Comparison of ENCODE assay signal across 8 cellular contexts in genomic region chr15:60477991-60478632, GRCh38. TPM values are rescaled to one million over a fixed set of nuclear protein-coding genes. Genes with fewer than 3 reads are reported as not detected.
DNase-seq lines count a peak whose midpoint lies in the region; ATAC-seq and TF ChIP-seq lines count a peak whose summit lies in the region.

No MANE protein-coding gene starts in this region.

- DNase-seq in A673 (ENCODE audit: low spot score) (no peak), GM12865 (ENCODE audit: low read depth) (peak; percentile 31), RWPE2 (ENCODE audit: low spot score) (no peak), lower lobe of right lung (no peak), transverse colon (no peak)
- no peak for DNase-seq in stimulated activated CD4-positive, alpha-beta T cell treated with anti-CD3 and anti-CD28 coated beads, Interleukin-4, amount 100 ng/mL, for 24 hours

- CTCF ChIA-PET in A673 (lab: Charles Lee) = interaction anchor here (0.6 kb wide), 1 partner anchor 86 kb away, joined by 6 read pairs; no protein-coding TSS in a partner anchor

- 0 to 3% methylated on average over 2 to 9 of the region's 9 CpGs for WGBS in transverse colon (ENCODE audit: low coverage in 1 of 2), 2 donors

- TF ChIP-seq EP300 in transverse colon (IDR thresholded peaks at IDR 0.05; ENCODE audit: low read depth) = no peak

- peaks cover 13% of the 10 kb centered on the region for H3K36me3 ChIP-seq in A673 (ENCODE audit: insufficient read depth, low read length, poor library complexity, severe bottlenecking)
- H3K36me3 ChIP-seq in RWPE2 (ENCODE audit: low read depth) = peaks cover 49% of the 10 kb centered on the region
- peaks cover 3 to 18% of the 10 kb centered on the region in 2 donors for H3K36me3 ChIP-seq in duodenal mucosa (ENCODE audit: control insufficient read depth in 1 of 2, insufficient read depth in 2 of 2, low read length in 2 of 2)
- peaks cover 20% of the 10 kb centered on the region for H3K36me3 ChIP-seq in lower lobe of right lung
- H3K36me3 ChIP-seq in transverse colon = peaks cover 0 to 6% (median 0%) of the 10 kb centered on the region in 4 donors

- H3K9me3 ChIP-seq in A673 (ENCODE audit: low read depth, low read length, poor library complexity, severe bottlenecking) (no peaks in the 10 kb centered on the region), RWPE2 (ENCODE audit: severe bottlenecking) (no peaks in the 10 kb centered on the region), duodenal mucosa (ENCODE audit: control insufficient read depth in 1 of 2, low read length in 2 of 2) (no peaks in the 10 kb centered on the region), lower lobe of right lung (no peaks in the 10 kb centered on the region), transverse colon (no peaks in the 10 kb centered on the region)

- H3K27me3 ChIP-seq in A673 (replicated peaks; ENCODE audit: insufficient read depth, low read depth, low read length, poor library complexity) (no peaks in the 10 kb centered on the region), RWPE2 (ENCODE audit: insufficient read depth, poor library complexity, severe bottlenecking) (no peaks in the 10 kb centered on the region), duodenal mucosa (ENCODE audit: control insufficient read depth in 1 of 2, insufficient read depth in 2 of 2, low read length in 2 of 2) (no peaks in the 10 kb centered on the region), lower lobe of right lung (ENCODE audit: low read depth) (no peaks in the 10 kb centered on the region), transverse colon (no peaks in the 10 kb centered on the region)

- H3K4me1 ChIP-seq in A673 (ENCODE audit: insufficient read depth, low read length, poor library complexity, severe bottlenecking) (peaks cover 18% of the 10 kb centered on the region), RWPE2 (ENCODE audit: insufficient read depth, poor library complexity, severe bottlenecking) (peaks cover 33% of the 10 kb centered on the region), duodenal mucosa (ENCODE audit: control insufficient read depth in 1 of 2, insufficient read depth in 2 of 2, low read length in 2 of 2) (peaks cover 25 to 33% of the 10 kb centered on the region in 2 donors), lower lobe of right lung (peaks cover 33% of the 10 kb centered on the region), transverse colon (peaks cover 7 to 40% (median 32%) of the 10 kb centered on the region in 4 donors)

- H3K27ac ChIP-seq in A673 (ENCODE audit: low read depth, low read length, poor library complexity, severe bottlenecking) = peak overlapping the region; percentile 89
- H3K27ac ChIP-seq in RWPE2 (ENCODE audit: poor library complexity, severe bottlenecking) = peak overlapping the region; percentile 72
- peak overlapping the region; percentile 78 for H3K27ac ChIP-seq in duodenal mucosa (ENCODE audit: low read depth, low read length)
- peak overlapping the region; percentile 94 for H3K27ac ChIP-seq in lower lobe of right lung
- peak overlapping the region; percentile 92 to 96 (median 94) for H3K27ac ChIP-seq in transverse colon

- TF ChIP-seq CTCF in A673 (conservative IDR thresholded peaks at IDR 0.05; ENCODE audit: low read depth, low read length) (no peak), GM12865 (IDR thresholded peaks at IDR 0.05; ENCODE audit: insufficient read depth, low read depth, low read length, missing control alignments) (no peak), RWPE2 (IDR thresholded peaks at IDR 0.05; ENCODE audit: poor library complexity, severe bottlenecking) (no peak), lower lobe of right lung (IDR thresholded peaks at IDR 0.05) (no peak), transverse colon (IDR thresholded peaks at IDR 0.05) (no peak)

- H3K4me3 ChIP-seq in A673 (ENCODE audit: low read depth, low read length, poor library complexity, severe bottlenecking) (peak overlapping the region; percentile 77), GM12865 (ENCODE audit: low read depth, low read length) (peak overlapping the region; percentile 92), RWPE2 (ENCODE audit: severe bottlenecking) (peak overlapping the region; percentile 74), duodenal mucosa (ENCODE audit: low read depth in 1 of 2, low read length in 2 of 2) (peak overlapping the region; percentile 82 to 97), lower lobe of right lung (peak overlapping the region; percentile 79), transverse colon (peak overlapping the region; percentile 70 to 87 (median 73))

- in situ Hi-C loops in transverse colon (cut with MboI; ENCODE audit: low pct_ligation_motif_present in 1 of 4, low pct_unique_long_range_greater_than_20kb in 1 of 4, low sequenced_read_pairs in 3 of 4) = no loop called here

- ATAC-seq in RWPE2 (ENCODE audit: low read depth) (peak; percentile 6; the same call in 2 of the 3 replicates), lower lobe of right lung (peak in 1 of 2 donors; percentile 39), GM18511 (IDR thresholded peaks at IDR 0.05; ENCODE audit: unreplicated experiment) (no peak)

- POLR2A ChIA-PET in A673 (lab: Charles Lee; ENCODE audit: low non-redundant PET) = no interaction called here

- TSS peak; percentile 46 for BruUV-seq in A673 (replicated peaks; lab: Mats Ljungman, UMichigan)

- TF ChIP-seq POLR2A in transverse colon (IDR thresholded peaks at IDR 0.05) = no peak

- intact Hi-C loops in A673 (cut with micrococcal nuclease; ENCODE audit: unreplicated experiment) = no loop called here
- intact Hi-C loops in lower lobe of right lung (cut with DNase I) = no loop called here
- intact Hi-C loops in transverse colon (cut with DNase I; ENCODE audit: low total_unique reads) = no loop called here

- peak overlapping the region; percentile 91 to 98 for H3K9ac ChIP-seq in duodenal mucosa (ENCODE audit: low read depth in 1 of 2, low read length in 2 of 2)

RNA-seq across cellular contexts. Expression of gene ICE2, which starts 0.8 kb away (rescaled TPM):
- total RNA-seq in A673 (2021) = 76.5 and 82.1 TPM in 2 replicates
- total RNA-seq in lower lobe of right lung = 39.5 TPM
- total RNA-seq in transverse colon = 10 to 100 TPM; 14.6 to 83.4 (median 26.5) TPM
